ENCODE assay signal across 16 cellular contexts in the genomic region with DNA sequence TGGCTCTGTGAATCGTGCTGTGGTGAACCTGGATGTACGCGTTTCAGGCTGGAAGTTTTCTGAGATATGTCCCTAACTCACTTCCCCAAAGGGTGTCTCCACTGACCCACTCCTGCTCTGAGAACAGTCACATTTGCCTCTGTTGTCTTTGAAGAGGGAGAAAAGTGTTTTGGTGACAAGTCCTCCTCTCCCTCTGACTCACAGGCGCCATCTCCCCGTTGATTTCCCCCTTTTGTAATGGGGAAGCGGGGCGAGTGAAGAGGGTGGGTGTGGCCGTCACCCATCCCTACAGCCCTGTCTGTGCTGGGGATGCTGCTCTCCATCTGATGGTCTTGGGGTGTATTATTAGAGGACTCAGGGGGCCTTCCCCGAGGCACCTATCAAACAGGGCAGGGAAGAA. TPM values are rescaled to one million over a fixed set of nuclear protein-coding genes. Genes with fewer than 3 reads are reported as not detected.
DNase-seq lines count a peak whose midpoint lies in the region; ATAC-seq and TF ChIP-seq lines count a peak whose summit lies in the region.
"Had no signal": no experiment of that assay in that cellular context is flagged by ENCODE, and none has a peak within 500 bp of the region (broad histone marks: within the 10 kb centered on the region; RNA-seq: fewer than 3 reads in every experiment).

No MANE protein-coding gene starts in this region.

- H3K4me1 ChIP-seq in thyroid gland: peaks cover 0 to 5% of the 10 kb centered on the region in 2 donors
- H3K4me1 ChIP-seq: Caco-2 had no signal

- no peak overlapping the region for H3K4me3 ChIP-seq in thyroid gland (replicated peaks in 1 of 3)
- H3K4me3 ChIP-seq: HAP-1, Peyer's patch had no signal

- H3K36me3 ChIP-seq in thyroid gland: no peaks in the 10 kb centered on the region
- H3K36me3 ChIP-seq: HAP-1, Peyer's patch had no signal

- H3K27me3 Mint-ChIP-seq in neural crest cell (ENCODE audit: low read depth): peaks cover 17% of the 10 kb centered on the region

- no peak overlapping the region for H3K27ac ChIP-seq in thyroid gland
- H3K27ac ChIP-seq: Peyer's patch had no signal

- DNase-seq in SIG-M5 treated with dmso at 0.1 percent for 504 hours (lab: John Stamatoyannopoulos, UW; ENCODE audit: unreplicated experiment) (peak; percentile 35), SIG-M5 (lab: John Stamatoyannopoulos, UW) (no peak), MV-4-11 (lab: John Stamatoyannopoulos, UW) (peak; percentile 70), neural crest cell (ENCODE audit: low read depth, low spot score) (no peak), thyroid gland (no peak)
- DNase-seq: Caco-2; CD4-positive, alpha-beta T cell; NCI-H1436; NCI-H1930; NCI-H2171; NCI-H526; Peyer's patch; SK-N-SH had no signal

- no peak for ATAC-seq in GM19452 (IDR thresholded peaks at IDR 0.05; ENCODE audit: unreplicated experiment)

- peak overlapping the region; percentile 16 for H3K4me3 Mint-ChIP-seq in neural crest cell
- H3K4me3 Mint-ChIP-seq: B cell; CD4-positive, alpha-beta T cell had no signal

- TF ChIP-seq CTCF in neural crest cell (conservative IDR thresholded peaks at IDR 0.05) (no peak), thyroid gland (IDR thresholded peaks at IDR 0.05) (no peak)

- H3K36me3 Mint-ChIP-seq in neural crest cell (ENCODE audit: low read depth): peaks cover 3% of the 10 kb centered on the region

- no peaks in the 10 kb centered on the region for H3K9me3 Mint-ChIP-seq in neural crest cell
- H3K9me3 Mint-ChIP-seq: CD4-positive, alpha-beta T cell had no signal

- H3K9me3 ChIP-seq in thyroid gland: no peaks in the 10 kb centered on the region
- H3K9me3 ChIP-seq: Caco-2, HAP-1, SK-N-SH had no signal

- TF ChIP-seq POLR2A in thyroid gland (IDR thresholded peaks at IDR 0.05): no peak

- no peaks in the 10 kb centered on the region for H3K4me1 Mint-ChIP-seq in neural crest cell

- 78 to 79% methylated on average over 9 of the region's 9 CpGs for WGBS in thyroid gland, 2 donors

- intact Hi-C loops in thyroid gland (cut with DNase I): no loop called here

- peaks cover 8% of the 10 kb centered on the region for H3K27me3 ChIP-seq in thyroid gland

- no peak overlapping the region for H3K27ac Mint-ChIP-seq in neural crest cell (ENCODE audit: unreplicated experiment)
- H3K27ac Mint-ChIP-seq: B cell; CD4-positive, alpha-beta T cell had no signal

RNA-seq across cellular contexts. Expression of gene APC2, which starts 9.6 kb away (rescaled TPM):
- total RNA-seq in neural crest cell (39.2 and 43.0 TPM in 2 replicates), thyroid gland (under 1 TPM in 3 of 4 donors, not detected in 1; under 0.01 to 0.20 (median 0.08) TPM)

RNA-seq across cellular contexts. Expression of gene C19orf25, which starts 19.5 kb away (rescaled TPM):
- 34.5 and 41.5 TPM in 2 replicates for total RNA-seq in neural crest cell
- 10 to 100 TPM; 47.0 to 64.9 (median 56.5) TPM for total RNA-seq in thyroid gland

RNA-seq across cellular contexts. Expression of gene RPS15, which starts 21.3 kb away (rescaled TPM):
- total RNA-seq in neural crest cell (1,578 and 1,580 TPM in 2 replicates), thyroid gland (1,000 to 10,000 TPM; 1,760 to 2,977 (median 2,488) TPM)

RNA-seq across cellular contexts. Expression of gene PCSK4, which starts 30.7 kb away (rescaled TPM):
- total RNA-seq in neural crest cell (10.4 and 11.7 TPM in 2 replicates), thyroid gland (10 to 100 TPM in 1 of 4 donors, 1 to 10 TPM in 3; 2.8 to 10.4 (median 6.3) TPM)

RNA-seq across cellular contexts. Expression of gene REEP6, which starts 31.5 kb away (rescaled TPM):
- total RNA-seq in neural crest cell (8.2 and 8.7 TPM in 2 replicates), thyroid gland (1 to 10 TPM; 4.2 to 8.5 (median 5.9) TPM)

Comparison
In these comparisons a context has a peak if more than half of its experiments do, and no peak if none do; other contexts are left out.
1. DNase-seq: peak in SIG-M5 treated with dmso at 0.1 percent for 504 hours (single experiment) and MV-4-11 (single experiment); none in SIG-M5 (single experiment), neural crest cell (single experiment) and thyroid gland (0 of 2).
2. RNA of gene APC2, which starts 9.6 kb away (total RNA-seq): 39.2 to 43.0 TPM in neural crest cell; under 0.01 to 0.20 TPM in thyroid gland; every median in the first group is over 10 times any median in the second.